Comparison of ENCODE assay signal across 2 cellular contexts in the genomic region with DNA sequence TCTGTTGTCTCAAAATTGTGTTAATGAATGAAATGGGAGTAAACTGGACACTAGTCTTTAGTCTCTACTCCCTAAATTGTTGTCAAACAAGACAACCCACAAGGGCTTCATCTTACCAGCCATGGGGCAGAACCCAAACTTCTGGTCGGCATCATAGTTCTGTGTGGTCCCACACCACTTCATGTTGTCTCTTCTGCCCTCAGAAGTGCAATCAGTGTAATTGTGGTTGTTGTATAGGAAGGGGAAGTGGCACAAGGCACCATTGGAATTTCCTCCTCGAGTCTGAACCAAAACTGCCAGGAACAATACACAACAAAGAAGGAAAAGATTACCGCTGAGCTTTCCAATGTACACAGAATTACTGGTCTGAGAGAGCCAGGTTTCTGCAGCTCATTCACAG.
TF ChIP-seq lines count a peak whose summit lies in the region.

No MANE protein-coding gene starts in this region.

TF ChIP-seq in HepG2, 621 proteins besides CTCF, POLR2A, EP300 and RAD21 (continues in another document):
- TF ChIP-seq MTA3 (CRISPR knock-in tag; IDR thresholded peaks at IDR 0.05) (no peak), KLF12 (CRISPR knock-in tag; IDR thresholded peaks at IDR 0.05; ENCODE audit: borderline replicate concordance) (no peak), MEIS2 (CRISPR knock-in tag; IDR thresholded peaks at IDR 0.05) (no peak), PAF1 (CRISPR knock-in tag; IDR thresholded peaks at IDR 0.05) (peak; percentile 63; the same call in 1 of the 2 replicates), ZNF543 (CRISPR knock-in tag; IDR thresholded peaks at IDR 0.05) (no peak), REST (IDR thresholded peaks at IDR 0.05; ENCODE audit: borderline replicate concordance in 1 of 2, low read depth in 1 of 2, low read length in 2 of 2) (no peak), RFX1 (IDR thresholded peaks at IDR 0.05) (no peak), ZNF614 (CRISPR knock-in tag; IDR thresholded peaks at IDR 0.05; ENCODE audit: borderline replicate concordance) (no peak), ZNF720 (CRISPR knock-in tag; IDR thresholded peaks at IDR 0.05) (no peak), ATF7-NPFF (CRISPR knock-in tag; IDR thresholded peaks at IDR 0.05; ENCODE audit: low read depth) (no peak)
- TF ChIP-seq, protein P1, sequence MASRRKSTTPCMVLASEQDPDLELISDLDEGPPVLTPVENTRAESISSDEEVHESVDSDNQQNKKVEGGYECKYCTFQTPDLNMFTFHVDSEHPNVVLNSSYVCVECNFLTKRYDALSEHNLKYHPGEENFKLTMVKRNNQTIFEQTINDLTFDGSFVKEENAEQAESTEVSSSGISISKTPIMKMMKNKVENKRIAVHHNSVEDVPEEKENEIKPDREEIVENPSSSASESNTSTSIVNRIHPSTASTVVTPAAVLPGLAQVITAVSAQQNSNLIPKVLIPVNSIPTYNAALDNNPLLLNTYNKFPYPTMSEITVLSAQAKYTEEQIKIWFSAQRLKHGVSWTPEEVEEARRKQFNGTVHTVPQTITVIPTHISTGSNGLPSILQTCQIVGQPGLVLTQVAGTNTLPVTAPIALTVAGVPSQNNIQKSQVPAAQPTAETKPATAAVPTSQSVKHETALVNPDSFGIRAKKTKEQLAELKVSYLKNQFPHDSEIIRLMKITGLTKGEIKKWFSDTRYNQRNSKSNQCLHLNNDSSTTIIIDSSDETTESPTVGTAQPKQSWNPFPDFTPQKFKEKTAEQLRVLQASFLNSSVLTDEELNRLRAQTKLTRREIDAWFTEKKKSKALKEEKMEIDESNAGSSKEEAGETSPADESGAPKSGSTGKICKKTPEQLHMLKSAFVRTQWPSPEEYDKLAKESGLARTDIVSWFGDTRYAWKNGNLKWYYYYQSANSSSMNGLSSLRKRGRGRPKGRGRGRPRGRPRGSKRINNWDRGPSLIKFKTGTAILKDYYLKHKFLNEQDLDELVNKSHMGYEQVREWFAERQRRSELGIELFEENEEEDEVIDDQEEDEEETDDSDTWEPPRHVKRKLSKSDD (CRISPR knock-in tag; IDR thresholded peaks at IDR 0.05; ENCODE audit: low read depth) = no peak
- TF ChIP-seq, protein P2, sequence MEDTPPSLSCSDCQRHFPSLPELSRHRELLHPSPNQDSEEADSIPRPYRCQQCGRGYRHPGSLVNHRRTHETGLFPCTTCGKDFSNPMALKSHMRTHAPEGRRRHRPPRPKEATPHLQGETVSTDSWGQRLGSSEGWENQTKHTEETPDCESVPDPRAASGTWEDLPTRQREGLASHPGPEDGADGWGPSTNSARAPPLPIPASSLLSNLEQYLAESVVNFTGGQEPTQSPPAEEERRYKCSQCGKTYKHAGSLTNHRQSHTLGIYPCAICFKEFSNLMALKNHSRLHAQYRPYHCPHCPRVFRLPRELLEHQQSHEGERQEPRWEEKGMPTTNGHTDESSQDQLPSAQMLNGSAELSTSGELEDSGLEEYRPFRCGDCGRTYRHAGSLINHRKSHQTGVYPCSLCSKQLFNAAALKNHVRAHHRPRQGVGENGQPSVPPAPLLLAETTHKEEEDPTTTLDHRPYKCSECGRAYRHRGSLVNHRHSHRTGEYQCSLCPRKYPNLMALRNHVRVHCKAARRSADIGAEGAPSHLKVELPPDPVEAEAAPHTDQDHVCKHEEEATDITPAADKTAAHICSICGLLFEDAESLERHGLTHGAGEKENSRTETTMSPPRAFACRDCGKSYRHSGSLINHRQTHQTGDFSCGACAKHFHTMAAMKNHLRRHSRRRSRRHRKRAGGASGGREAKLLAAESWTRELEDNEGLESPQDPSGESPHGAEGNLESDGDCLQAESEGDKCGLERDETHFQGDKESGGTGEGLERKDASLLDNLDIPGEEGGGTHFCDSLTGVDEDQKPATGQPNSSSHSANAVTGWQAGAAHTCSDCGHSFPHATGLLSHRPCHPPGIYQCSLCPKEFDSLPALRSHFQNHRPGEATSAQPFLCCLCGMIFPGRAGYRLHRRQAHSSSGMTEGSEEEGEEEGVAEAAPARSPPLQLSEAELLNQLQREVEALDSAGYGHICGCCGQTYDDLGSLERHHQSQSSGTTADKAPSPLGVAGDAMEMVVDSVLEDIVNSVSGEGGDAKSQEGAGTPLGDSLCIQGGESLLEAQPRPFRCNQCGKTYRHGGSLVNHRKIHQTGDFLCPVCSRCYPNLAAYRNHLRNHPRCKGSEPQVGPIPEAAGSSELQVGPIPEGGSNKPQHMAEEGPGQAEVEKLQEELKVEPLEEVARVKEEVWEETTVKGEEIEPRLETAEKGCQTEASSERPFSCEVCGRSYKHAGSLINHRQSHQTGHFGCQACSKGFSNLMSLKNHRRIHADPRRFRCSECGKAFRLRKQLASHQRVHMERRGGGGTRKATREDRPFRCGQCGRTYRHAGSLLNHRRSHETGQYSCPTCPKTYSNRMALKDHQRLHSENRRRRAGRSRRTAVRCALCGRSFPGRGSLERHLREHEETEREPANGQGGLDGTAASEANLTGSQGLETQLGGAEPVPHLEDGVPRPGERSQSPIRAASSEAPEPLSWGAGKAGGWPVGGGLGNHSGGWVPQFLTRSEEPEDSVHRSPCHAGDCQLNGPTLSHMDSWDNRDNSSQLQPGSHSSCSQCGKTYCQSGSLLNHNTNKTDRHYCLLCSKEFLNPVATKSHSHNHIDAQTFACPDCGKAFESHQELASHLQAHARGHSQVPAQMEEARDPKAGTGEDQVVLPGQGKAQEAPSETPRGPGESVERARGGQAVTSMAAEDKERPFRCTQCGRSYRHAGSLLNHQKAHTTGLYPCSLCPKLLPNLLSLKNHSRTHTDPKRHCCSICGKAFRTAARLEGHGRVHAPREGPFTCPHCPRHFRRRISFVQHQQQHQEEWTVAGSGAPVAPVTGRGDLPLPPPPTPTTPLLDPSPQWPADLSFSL (CRISPR knock-in tag; IDR thresholded peaks at IDR 0.05) = peak; percentile 80; the same call in 1 of the 2 replicates

TF ChIP-seq in endothelial cell of umbilical vein, 7 proteins besides CTCF, POLR2A, EP300 and RAD21:
- TF ChIP-seq GATA2 (IDR thresholded peaks at IDR 0.05; ENCODE audit: insufficient read depth, insufficient read length, low read depth, low read length) = peak; percentile 43
- peak; percentile 60 for TF ChIP-seq POLR2AphosphoS5 (IDR thresholded peaks at IDR 0.05; ENCODE audit: insufficient read depth, low read depth, low read length)
- TF ChIP-seq, protein P3, sequence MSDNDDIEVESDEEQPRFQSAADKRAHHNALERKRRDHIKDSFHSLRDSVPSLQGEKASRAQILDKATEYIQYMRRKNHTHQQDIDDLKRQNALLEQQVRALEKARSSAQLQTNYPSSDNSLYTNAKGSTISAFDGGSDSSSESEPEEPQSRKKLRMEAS (IDR thresholded peaks at IDR 0.05; ENCODE audit: insufficient read depth, insufficient read length) = no peak
- TF ChIP-seq MYC (IDR thresholded peaks at IDR 0.05; ENCODE audit: low read depth, low read length) = no peak
- TF ChIP-seq EZH2 (IDR thresholded peaks at IDR 0.05; ENCODE audit: borderline replicate concordance, low read depth, low read length, severe bottlenecking) = no peak
- peak; percentile 30 for TF ChIP-seq JUN (IDR thresholded peaks at IDR 0.05; ENCODE audit: borderline replicate concordance, insufficient read depth, insufficient read length, low read depth)
- no peak for TF ChIP-seq FOS (IDR thresholded peaks at IDR 0.05; ENCODE audit: borderline replicate concordance, insufficient read depth, low read length)
